Comparison of ENCODE assay signal across 8 cellular contexts in the genomic region with DNA sequence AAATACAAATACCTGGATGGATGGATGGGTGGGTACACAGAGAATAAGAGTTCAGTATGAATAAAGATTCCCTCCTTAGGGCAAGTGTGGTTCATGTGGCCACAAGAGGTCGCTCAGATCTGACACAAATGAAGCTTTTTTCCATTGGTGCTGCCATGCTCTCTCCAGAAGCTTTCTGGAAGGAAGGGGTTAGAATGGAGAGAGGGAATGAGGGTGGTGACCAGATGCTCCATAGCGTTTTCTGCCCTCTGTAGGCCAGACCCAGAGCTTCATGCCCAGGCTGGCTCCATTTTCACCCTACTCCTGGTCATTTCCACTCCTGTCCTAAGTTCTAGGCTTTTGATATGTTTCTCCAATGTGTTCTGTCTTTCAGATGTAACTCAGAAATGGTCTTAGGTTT. TPM values are rescaled to one million over a fixed set of nuclear protein-coding genes. Genes with fewer than 3 reads are reported as not detected.
DNase-seq lines count a peak whose midpoint lies in the region; ATAC-seq and TF ChIP-seq lines count a peak whose summit lies in the region.

No MANE protein-coding gene starts in this region.

- intact Hi-C loops in aorta (cut with DNase I) = loop anchor here (1.0 to 5.0 kb wide), 6 partner anchors 58 to 208 kb away; no protein-coding TSS in a partner anchor

- H3K4me3 ChIP-seq in fibroblast of lung (replicated peaks in 1 of 4; ENCODE audit: control extremely low read depth in 1 of 4, insufficient read depth in 1 of 4, low read depth in 3 of 4, low read length in 4 of 4) = no peak overlapping the region
- no peak overlapping the region for H3K4me3 ChIP-seq in neural cell (ENCODE audit: low read length)
- H3K4me3 ChIP-seq in aorta (ENCODE audit: low read length in 2 of 2) = no peak overlapping the region

- peak; percentile 85 for DNase-seq in DMS114 treated with DMSO at 0.1 percent for 48 hours (lab: John Stamatoyannopoulos, UW; ENCODE audit: unreplicated experiment)
- peak; percentile 54 for DNase-seq in HuH-7.5 (ENCODE audit: low spot score)
- peak; percentile 84 for DNase-seq in NCI-H82 treated with DMSO at 0.1 percent for 48 hours (lab: John Stamatoyannopoulos, UW; ENCODE audit: unreplicated experiment)
- DNase-seq in activated CD8-positive, alpha-beta memory T cell treated with anti-CD3 and anti-CD28 coated beads, Interleukin-2, amount 50 U/mL, for 4 hours = peak; percentile 37
- peak; percentile 81 to 90 for DNase-seq in fibroblast of lung (ENCODE audit: low read depth in 2 of 2)
- peak; percentile 74 to 79 for DNase-seq in aorta

- no peaks in the 10 kb centered on the region for H3F3A ChIP-seq in neural cell (ENCODE audit: insufficient read depth, low read length, poor library complexity, severe bottlenecking)

- no peak overlapping the region for H2AFZ ChIP-seq in fibroblast of lung (ENCODE audit: low read length)
- no peak overlapping the region for H2AFZ ChIP-seq in neural cell (ENCODE audit: low read depth, low read length)

- H3K4me2 ChIP-seq in fibroblast of lung (ENCODE audit: extremely low read depth, insufficient read depth, low read length) = no peak overlapping the region
- H3K4me2 ChIP-seq in neural cell (ENCODE audit: low read length) = no peak overlapping the region

- H3K9me2 ChIP-seq in neural cell (ENCODE audit: insufficient read depth, low read length) = no peaks in the 10 kb centered on the region

- H3K27me3 ChIP-seq in fibroblast of lung (ENCODE audit: control insufficient read depth, insufficient read depth, low read length) (peaks cover 19% of the 10 kb centered on the region), neural cell (ENCODE audit: insufficient read depth, low read depth, low read length) (peaks cover 7% of the 10 kb centered on the region), aorta (ENCODE audit: control insufficient read depth in 1 of 2, insufficient read depth in 2 of 2, low read length in 1 of 2) (no peaks in the 10 kb centered on the region)

- WGBS in aorta, 2 donors = 3 to 5% methylated on average over 2 of the region's 2 CpGs

- H3K9ac ChIP-seq in fibroblast of lung (ENCODE audit: insufficient read depth, low read length) (no peak overlapping the region), neural cell (ENCODE audit: low read length) (no peak overlapping the region)

- TF ChIP-seq CTCF in fibroblast of lung (conservative IDR thresholded peaks at IDR 0.05 in 1 of 2, IDR thresholded peaks at IDR 0.05 in 1 of 2; ENCODE audit: low read depth in 1 of 2, low read length in 2 of 2) (peak; percentile 76 to 81), neural cell (IDR thresholded peaks at IDR 0.05; ENCODE audit: poor library complexity, severe bottlenecking) (peak; percentile 76)

- no peaks in the 10 kb centered on the region for H3K4me1 ChIP-seq in fibroblast of lung (ENCODE audit: control insufficient read depth, extremely low read depth, insufficient read depth, low read length)
- H3K4me1 ChIP-seq in aorta (ENCODE audit: control insufficient read depth in 1 of 2, insufficient read depth in 2 of 2, low read length in 2 of 2) = no peaks in the 10 kb centered on the region

- TF ChIP-seq EP300 in neural cell (conservative IDR thresholded peaks at IDR 0.05; ENCODE audit: poor library complexity, severe bottlenecking) = no peak

- TF ChIP-seq RAD21 in neural cell (conservative IDR thresholded peaks at IDR 0.05) = peak; percentile 75

- no peaks in the 10 kb centered on the region for H3K9me3 ChIP-seq in fibroblast of lung (ENCODE audit: control insufficient read depth, insufficient read depth, low read depth, low read length)
- H3K9me3 ChIP-seq in neural cell (ENCODE audit: low read length) = no peaks in the 10 kb centered on the region
- peaks cover 2% of the 10 kb centered on the region for H3K9me3 ChIP-seq in aorta (ENCODE audit: control insufficient read depth, low read length)

- H4K20me1 ChIP-seq in fibroblast of lung (ENCODE audit: control insufficient read depth, extremely low read depth, insufficient read depth, low read length) (no peaks in the 10 kb centered on the region), neural cell (ENCODE audit: insufficient read depth) (no peaks in the 10 kb centered on the region)

- H3K79me2 ChIP-seq in fibroblast of lung (ENCODE audit: control insufficient read depth, insufficient read depth, low read length) (no peaks in the 10 kb centered on the region), neural cell (replicated peaks; ENCODE audit: insufficient read depth, low read length) (no peaks in the 10 kb centered on the region)

- H3K36me3 ChIP-seq in fibroblast of lung (ENCODE audit: control insufficient read depth, insufficient read depth, low read length) (no peaks in the 10 kb centered on the region), neural cell (ENCODE audit: insufficient read depth, low read length) (no peaks in the 10 kb centered on the region), aorta (ENCODE audit: control insufficient read depth in 1 of 2, insufficient read depth in 2 of 2, low read length in 1 of 2) (no peaks in the 10 kb centered on the region)

- H3K27ac ChIP-seq in fibroblast of lung (ENCODE audit: insufficient read depth, low read length) (no peak overlapping the region), neural cell (ENCODE audit: low read length) (no peak overlapping the region), aorta (ENCODE audit: low read depth in 1 of 2, low read length in 2 of 2) (no peak overlapping the region)

- ATAC-seq in aorta (ENCODE audit: low FRiP score) (peak; percentile 90), HG02840 (IDR thresholded peaks at IDR 0.05; ENCODE audit: low FRiP score, unreplicated experiment) (no peak)

TF ChIP-seq in neural cell, 6 proteins besides CTCF, POLR2A, EP300 and RAD21:
- TF ChIP-seq, protein P1, sequence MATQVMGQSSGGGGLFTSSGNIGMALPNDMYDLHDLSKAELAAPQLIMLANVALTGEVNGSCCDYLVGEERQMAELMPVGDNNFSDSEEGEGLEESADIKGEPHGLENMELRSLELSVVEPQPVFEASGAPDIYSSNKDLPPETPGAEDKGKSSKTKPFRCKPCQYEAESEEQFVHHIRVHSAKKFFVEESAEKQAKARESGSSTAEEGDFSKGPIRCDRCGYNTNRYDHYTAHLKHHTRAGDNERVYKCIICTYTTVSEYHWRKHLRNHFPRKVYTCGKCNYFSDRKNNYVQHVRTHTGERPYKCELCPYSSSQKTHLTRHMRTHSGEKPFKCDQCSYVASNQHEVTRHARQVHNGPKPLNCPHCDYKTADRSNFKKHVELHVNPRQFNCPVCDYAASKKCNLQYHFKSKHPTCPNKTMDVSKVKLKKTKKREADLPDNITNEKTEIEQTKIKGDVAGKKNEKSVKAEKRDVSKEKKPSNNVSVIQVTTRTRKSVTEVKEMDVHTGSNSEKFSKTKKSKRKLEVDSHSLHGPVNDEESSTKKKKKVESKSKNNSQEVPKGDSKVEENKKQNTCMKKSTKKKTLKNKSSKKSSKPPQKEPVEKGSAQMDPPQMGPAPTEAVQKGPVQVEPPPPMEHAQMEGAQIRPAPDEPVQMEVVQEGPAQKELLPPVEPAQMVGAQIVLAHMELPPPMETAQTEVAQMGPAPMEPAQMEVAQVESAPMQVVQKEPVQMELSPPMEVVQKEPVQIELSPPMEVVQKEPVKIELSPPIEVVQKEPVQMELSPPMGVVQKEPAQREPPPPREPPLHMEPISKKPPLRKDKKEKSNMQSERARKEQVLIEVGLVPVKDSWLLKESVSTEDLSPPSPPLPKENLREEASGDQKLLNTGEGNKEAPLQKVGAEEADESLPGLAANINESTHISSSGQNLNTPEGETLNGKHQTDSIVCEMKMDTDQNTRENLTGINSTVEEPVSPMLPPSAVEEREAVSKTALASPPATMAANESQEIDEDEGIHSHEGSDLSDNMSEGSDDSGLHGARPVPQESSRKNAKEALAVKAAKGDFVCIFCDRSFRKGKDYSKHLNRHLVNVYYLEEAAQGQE (IDR thresholded peaks at IDR 0.05; ENCODE audit: borderline replicate concordance) = no peak
- TF ChIP-seq SMC3 (conservative IDR thresholded peaks at IDR 0.05; ENCODE audit: poor library complexity) (peak; percentile 84), EZH2 (IDR thresholded peaks at IDR 0.05; ENCODE audit: borderline replicate concordance, insufficient read depth, low read length, poor library complexity, severe bottlenecking) (no peak), POLR2AphosphoS5 (IDR thresholded peaks at IDR 0.05) (no peak), TAF1 (IDR thresholded peaks at IDR 0.05; ENCODE audit: low read depth) (no peak)

RNA-seq across cellular contexts. Expression of gene FCRL6, which starts 3.3 kb away (rescaled TPM):
- total RNA-seq in fibroblast of lung (not detected in 2 replicates), aorta (1 to 10 TPM in 1 of 2 donors, under 1 TPM in 1; 0.45 to 1.7 TPM)
- polyA plus RNA-seq in fibroblast of lung (not detected in 2 replicates), neural cell (not detected in 2 replicates), aorta (under 1 TPM in 1 of 2 donors, not detected in 1; 0.88 TPM)
- not detected in 2 replicates for polyA plus RNA-seq in fibroblast of lung (2012)
- polyA minus RNA-seq in fibroblast of lung (ENCODE audit: low replicate concordance) (not detected in 2 replicates), neural cell (not detected in 2 replicates)

RNA-seq across cellular contexts. Expression of gene DUSP23, which starts 18.1 kb away (rescaled TPM):
- total RNA-seq in fibroblast of lung = 11.6 and 21.6 TPM in 2 replicates
- 4.7 and 7.5 TPM in 2 replicates for polyA plus RNA-seq in fibroblast of lung
- polyA plus RNA-seq in fibroblast of lung (2012) = 11.0 and 18.2 TPM in 2 replicates
- polyA minus RNA-seq in fibroblast of lung (ENCODE audit: low replicate concordance) = 1.7 and 3.9 TPM in 2 replicates
- 3.7 and 5.4 TPM in 2 replicates for polyA plus RNA-seq in neural cell
- 1.2 and 1.5 TPM in 2 replicates for polyA minus RNA-seq in neural cell
- total RNA-seq in aorta = 10 to 100 TPM; 47.1 to 47.7 TPM
- 10 to 100 TPM; 48.8 to 53.6 TPM for polyA plus RNA-seq in aorta

RNA-seq across cellular contexts. Expression of gene SLAMF8, which starts 27.8 kb away (rescaled TPM):
- total RNA-seq in fibroblast of lung (under 0.01 TPM in 1 of 2 replicates, not detected in the other), aorta (10 to 100 TPM in 1 of 2 donors, 1 to 10 TPM in 1; 8.0 to 12.8 TPM)
- polyA plus RNA-seq in fibroblast of lung (0.02 TPM in 1 of 2 replicates, not detected in the other), neural cell (not detected in 2 replicates), aorta (1 to 10 TPM; 1.3 to 3.9 TPM)
- polyA plus RNA-seq in fibroblast of lung (2012) = not detected in 2 replicates
- polyA minus RNA-seq in fibroblast of lung (ENCODE audit: low replicate concordance) (not detected in 2 replicates), neural cell (not detected in 2 replicates)
